Comparison of ENCODE assay signal across 17 cellular contexts in the genomic region with DNA sequence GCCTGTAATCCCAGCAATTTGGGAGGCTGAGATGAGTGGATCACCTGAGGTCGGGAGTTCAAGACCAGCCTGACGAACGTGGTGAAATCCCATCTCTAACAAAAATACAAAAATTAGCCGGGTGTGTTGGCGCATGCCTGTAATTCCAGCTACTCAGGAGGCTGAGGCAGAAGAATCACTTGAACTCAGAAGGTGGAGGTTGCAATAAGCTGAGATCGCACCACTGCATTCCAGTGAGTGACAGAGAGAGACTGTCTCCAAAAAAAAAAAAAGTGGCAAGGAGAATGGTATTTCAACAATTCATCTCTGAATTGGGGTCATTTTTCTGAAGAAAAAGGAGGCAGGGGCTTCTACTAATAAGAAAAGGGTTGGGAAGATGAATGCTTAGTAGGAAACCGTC.
DNase-seq lines count a peak whose midpoint lies in the region; ATAC-seq and TF ChIP-seq lines count a peak whose summit lies in the region.
"Had no signal": no experiment of that assay in that cellular context is flagged by ENCODE, and none has a peak within 500 bp of the region (broad histone marks: within the 10 kb centered on the region; RNA-seq: fewer than 3 reads in every experiment).

No MANE protein-coding gene starts in this region.

- no peak for DNase-seq in GM23338 (ENCODE audit: low spot score)
- no peak for DNase-seq in mesothelial cell of epicardium (ENCODE audit: low spot score in 2 of 2, unreplicated experiment in 2 of 2)
- no peak for DNase-seq in type B pancreatic cell (ENCODE audit: extremely low spot score, unreplicated experiment)
- DNase-seq in Right ventricle myocardium superior, result no peak
- DNase-seq: AML-193; Caco-2; Calu3; CD4-positive, alpha-beta T cell; CD8-positive, alpha-beta T cell; DMS79 treated with DMSO at 0.1 percent for 48 hours; GF-D8 had no signal

- H2AFZ ChIP-seq in GM23338, result no peak overlapping the region

- H3K4me3 ChIP-seq in GM23338, result no peak overlapping the region
- H3K4me3 ChIP-seq: A549; BLaER1 treated with 17β-estradiol and CSF1 and Interleukin-3, amounts not matched to agents 10 nM and 100 nM had no signal

- H3K9me3 Mint-ChIP-seq in GM23338, result peaks cover 9% of the 10 kb centered on the region; the same call in 2 of the 3 replicates
- H3K9me3 Mint-ChIP-seq in mesothelial cell of epicardium, result peaks cover 4% of the 10 kb centered on the region
- H3K9me3 Mint-ChIP-seq in type B pancreatic cell, result peaks cover 4% of the 10 kb centered on the region
- H3K9me3 Mint-ChIP-seq: CD4-positive, alpha-beta T cell; CD8-positive, alpha-beta T cell had no signal

- no peak for TF ChIP-seq CTCF in GM23338 (conservative IDR thresholded peaks at IDR 0.05; ENCODE audit: low read depth in 2 of 2)
- no peak for TF ChIP-seq CTCF in mesothelial cell of epicardium (IDR thresholded peaks at IDR 0.05; ENCODE audit: unreplicated experiment)
- TF ChIP-seq CTCF in type B pancreatic cell (conservative IDR thresholded peaks at IDR 0.05), result no peak

- no peaks in the 10 kb centered on the region; the same call in 1 of the 2 replicates for H3K36me3 ChIP-seq in GM23338 (ENCODE audit: insufficient read depth)
- H3K36me3 ChIP-seq: BLaER1 treated with 17β-estradiol and CSF1 and Interleukin-3, amounts not matched to agents 10 nM and 100 nM had no signal

- H3K4me1 Mint-ChIP-seq in GM23338 (peaks cover 16% of the 10 kb centered on the region), mesothelial cell of epicardium (peaks cover 13% of the 10 kb centered on the region), type B pancreatic cell (ENCODE audit: unreplicated experiment) (peaks cover 4% of the 10 kb centered on the region)
- H3K4me1 Mint-ChIP-seq: B cell had no signal

- H3K27me3 ChIP-seq in GM23338 (ENCODE audit: insufficient read depth), result no peaks in the 10 kb centered on the region
- H3K27me3 ChIP-seq: BLaER1 treated with 17β-estradiol and CSF1 and Interleukin-3, amounts not matched to agents 10 nM and 100 nM had no signal

- no peaks in the 10 kb centered on the region for H3K9me2 ChIP-seq in GM23338 (ENCODE audit: insufficient read depth)

- H3K36me3 Mint-ChIP-seq in GM23338 (ENCODE audit: low read depth) (peaks cover 10% of the 10 kb centered on the region; the same call in 2 of the 3 replicates), mesothelial cell of epicardium (peaks cover 5% of the 10 kb centered on the region), type B pancreatic cell (no peaks in the 10 kb centered on the region)
- H3K36me3 Mint-ChIP-seq: CD8-positive, alpha-beta T cell had no signal

- H3K4me1 ChIP-seq in GM23338 (ENCODE audit: insufficient read depth), result no peaks in the 10 kb centered on the region; the same call in 1 of the 2 replicates
- H3K4me1 ChIP-seq: A549; BLaER1 treated with 17β-estradiol and CSF1 and Interleukin-3, amounts not matched to agents 10 nM and 100 nM; Caco-2 had no signal

- no peaks in the 10 kb centered on the region for H3F3A ChIP-seq in GM23338 (replicated peaks; ENCODE audit: low read depth)

- H3K79me2 ChIP-seq in GM23338 (replicated peaks; ENCODE audit: insufficient read depth), result peaks cover 36% of the 10 kb centered on the region

- H3K4me3 Mint-ChIP-seq in GM23338, result no peak overlapping the region
- H3K4me3 Mint-ChIP-seq in mesothelial cell of epicardium, result no peak overlapping the region
- H3K4me3 Mint-ChIP-seq in type B pancreatic cell, result no peak overlapping the region
- H3K4me3 Mint-ChIP-seq: B cell; CD4-positive, alpha-beta T cell; CD8-positive, alpha-beta T cell had no signal

- no peaks in the 10 kb centered on the region for H4K20me1 ChIP-seq in GM23338 (replicated peaks; ENCODE audit: insufficient read depth)
- H4K20me1 ChIP-seq: BLaER1 treated with 17β-estradiol and CSF1 and Interleukin-3, amounts not matched to agents 10 nM and 100 nM had no signal

- ATAC-seq in GM23338, result no peak
- no peak for ATAC-seq in Right ventricle myocardium superior (ENCODE audit: poor library complexity)
- ATAC-seq in GM21447 (IDR thresholded peaks at IDR 0.05; ENCODE audit: unreplicated experiment), result no peak
- ATAC-seq: A549; CD8-positive, alpha-beta T cell had no signal

- intact Hi-C loops in Right ventricle myocardium superior (cut with DNase I), result no loop called here

- H3K27me3 Mint-ChIP-seq in GM23338 (ENCODE audit: insufficient read depth, low read depth, poor library complexity), result peaks cover 15% of the 10 kb centered on the region
- H3K27me3 Mint-ChIP-seq in mesothelial cell of epicardium (ENCODE audit: low read depth), result no peaks in the 10 kb centered on the region
- H3K27me3 Mint-ChIP-seq in type B pancreatic cell, result no peaks in the 10 kb centered on the region

- H3K4me2 ChIP-seq in GM23338, result no peak overlapping the region
- H3K4me2 ChIP-seq: A549; BLaER1 treated with 17β-estradiol and CSF1 and Interleukin-3, amounts not matched to agents 10 nM and 100 nM had no signal

- H3K27ac Mint-ChIP-seq in GM23338 (0 out of 2 replicates have a peak overlapping the region, but pooled peaks have one; percentile 57), mesothelial cell of epicardium (peak overlapping the region; percentile 72), type B pancreatic cell (peak overlapping the region; percentile 78)
- H3K27ac Mint-ChIP-seq: B cell; CD4-positive, alpha-beta T cell; CD8-positive, alpha-beta T cell had no signal

- H3K27ac ChIP-seq in GM23338 (ENCODE audit: low read depth), result no peak overlapping the region
- H3K27ac ChIP-seq: 22Rv1; A549; BLaER1 treated with 17β-estradiol and CSF1 and Interleukin-3, amounts not matched to agents 10 nM and 100 nM; C4-2B had no signal

TF ChIP-seq in GM23338, 12 proteins besides CTCF, POLR2A, EP300 and RAD21 (continues in another document):
- no peak for TF ChIP-seq STAT1 (IDR thresholded peaks at IDR 0.05; ENCODE audit: unreplicated experiment)
- TF ChIP-seq ZNF331 (CRISPR knock-in tag; IDR thresholded peaks at IDR 0.05; ENCODE audit: low read depth), result no peak
- no peak for TF ChIP-seq ZNF114 (CRISPR knock-in tag; IDR thresholded peaks at IDR 0.05)
- TF ChIP-seq POLR2AphosphoS5 (IDR thresholded peaks at IDR 0.05; ENCODE audit: low read depth), result no peak
- TF ChIP-seq CREB1 (CRISPR knock-in tag; IDR thresholded peaks at IDR 0.05; ENCODE audit: low read depth), result no peak
- TF ChIP-seq, protein P1, sequence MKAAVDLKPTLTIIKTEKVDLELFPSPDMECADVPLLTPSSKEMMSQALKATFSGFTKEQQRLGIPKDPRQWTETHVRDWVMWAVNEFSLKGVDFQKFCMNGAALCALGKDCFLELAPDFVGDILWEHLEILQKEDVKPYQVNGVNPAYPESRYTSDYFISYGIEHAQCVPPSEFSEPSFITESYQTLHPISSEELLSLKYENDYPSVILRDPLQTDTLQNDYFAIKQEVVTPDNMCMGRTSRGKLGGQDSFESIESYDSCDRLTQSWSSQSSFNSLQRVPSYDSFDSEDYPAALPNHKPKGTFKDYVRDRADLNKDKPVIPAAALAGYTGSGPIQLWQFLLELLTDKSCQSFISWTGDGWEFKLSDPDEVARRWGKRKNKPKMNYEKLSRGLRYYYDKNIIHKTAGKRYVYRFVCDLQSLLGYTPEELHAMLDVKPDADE (IDR thresholded peaks at IDR 0.05), result no peak
- no peak for TF ChIP-seq NANOG (IDR thresholded peaks at IDR 0.05; ENCODE audit: borderline replicate concordance)
- no peak for TF ChIP-seq REST (IDR thresholded peaks at IDR 0.05; ENCODE audit: unreplicated experiment)
- no peak for TF ChIP-seq EZH2phosphoT487 (IDR thresholded peaks at IDR 0.05; ENCODE audit: unreplicated experiment)
